28 cellular contexts compared by ENCODE assay signal in the genomic region with DNA sequence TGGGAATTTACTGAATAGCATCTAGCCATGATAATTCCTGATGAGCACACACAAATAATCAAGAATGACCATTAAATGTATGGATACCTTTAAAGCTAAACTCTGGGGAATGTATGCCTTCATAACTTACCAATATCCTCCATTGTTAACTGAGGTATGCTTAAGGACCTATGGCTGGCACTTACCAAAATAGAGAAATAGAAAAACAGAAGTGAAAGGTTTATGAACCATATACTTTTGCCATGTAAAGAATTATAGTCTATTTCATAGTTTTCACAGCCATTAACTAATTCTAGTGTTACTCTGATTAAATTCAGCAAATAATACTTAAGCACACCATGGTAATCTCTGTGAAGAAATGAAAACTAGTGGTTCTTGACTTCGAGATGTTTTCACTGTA.
"Had no signal": no experiment of that assay in that cellular context is flagged by ENCODE, and none has a peak within 500 bp of the region (broad histone marks: within the 10 kb centered on the region; RNA-seq: fewer than 3 reads in every experiment).

No MANE protein-coding gene starts in this region.

- ATAC-seq: activated CD4-positive, CD25-positive, alpha-beta regulatory T cell treated with anti-CD3 and anti-CD28 coated beads, Interleukin-2, amount 50 U/mL, for 24 hours; activated T-cell treated with anti-CD3 and anti-CD28 coated beads, Interleukin-2, amount 50 U/mL, for 4 hours; activated T-helper 17 cell treated with anti-CD3 and anti-CD28 coated beads, Interleukin-2, amount 50 U/mL, for 72 hours; effector memory CD8-positive, alpha-beta T cell; gastrocnemius medialis; natural killer cell; right cardiac atrium; upper lobe of right lung had no signal

- H3K4me1 ChIP-seq: gastrocnemius medialis, left ventricle myocardium inferior, spleen, suprapubic skin, tibial artery, upper lobe of right lung had no signal

- DNase-seq: activated CD4-positive, alpha-beta memory T cell treated with anti-CD3 and anti-CD28 coated beads for 36 hours; activated CD4-positive, alpha-beta T cell treated with anti-CD3 and anti-CD28 coated beads for 48 hours; activated CD8-positive, alpha-beta memory T cell treated with anti-CD3 and anti-CD28 coated beads, Interleukin-2, amount 50 U/mL, for 48 hours; activated gamma-delta T cell treated with Interleukin-2 at 50 U/mL for 16 hours; activated naive CD4-positive, alpha-beta T cell treated with anti-CD3 and anti-CD28 coated beads, Interleukin-2, amount 50 U/mL, for 16 hours; activated T-cell treated with anti-CD3 and anti-CD28 coated beads, Interleukin-2, amount 50 U/mL, for 4 hours; amniotic stem cell; brain microvascular endothelial cell; cortex of kidney; effector memory CD8-positive, alpha-beta T cell; erythroblast; gastrocnemius medialis; islet precursor cell; left ventricle myocardium inferior; mesendoderm; natural killer cell; right cardiac atrium; spleen; stimulated activated naive CD4-positive, alpha-beta T cell; tibial artery; upper lobe of right lung had no signal

- H3K4me3 ChIP-seq: gastrocnemius medialis, hepatocyte, left ventricle myocardium inferior, lung, neural progenitor cell, spleen, suprapubic skin, tibial artery, upper lobe of right lung had no signal

- H3K36me3 ChIP-seq: brain microvascular endothelial cell, gastrocnemius medialis, left ventricle myocardium inferior, neural progenitor cell, spleen, suprapubic skin, tibial artery, upper lobe of right lung had no signal

- H2AFZ ChIP-seq: hepatocyte, neural progenitor cell had no signal

- H3K4me2 ChIP-seq: hepatocyte, neural progenitor cell had no signal

- H3K9me3 ChIP-seq: gastrocnemius medialis, left ventricle myocardium inferior, suprapubic skin, tibial artery, upper lobe of right lung had no signal

- H3K79me2 ChIP-seq: hepatocyte had no signal

- H3K9ac ChIP-seq: neural progenitor cell had no signal

- H3K27me3 ChIP-seq: brain microvascular endothelial cell, gastrocnemius medialis, hepatocyte, neural progenitor cell, suprapubic skin, tibial artery, upper lobe of right lung had no signal

- H3K27ac ChIP-seq: brain microvascular endothelial cell, gastrocnemius medialis, hepatocyte, left ventricle myocardium inferior, neural progenitor cell, spleen, suprapubic skin, tibial artery, upper lobe of right lung, VCaP had no signal
